Comparison of ENCODE assay signal across 4 cellular contexts in genomic region chr2:79827881-79828280, GRCh38.
TF ChIP-seq lines count a peak whose summit lies in the region.

No MANE protein-coding gene starts in this region.

TF ChIP-seq in HepG2, 621 proteins besides CTCF, POLR2A, EP300 and RAD21:
- TF ChIP-seq TFDP2 (CRISPR knock-in tag; IDR thresholded peaks at IDR 0.05), result no peak
- peak; percentile 42; the same call in 1 of the 2 replicates for TF ChIP-seq CEBPB (IDR thresholded peaks at IDR 0.05; ENCODE audit: borderline replicate concordance, low read depth, low read length)

TF ChIP-seq in GM23338, 12 proteins besides CTCF, POLR2A, EP300 and RAD21:
- TF ChIP-seq JUNB (IDR thresholded peaks at IDR 0.05; ENCODE audit: unreplicated experiment) (no peak), POLR2AphosphoS5 (IDR thresholded peaks at IDR 0.05; ENCODE audit: low read depth) (no peak), ZNF114 (CRISPR knock-in tag; IDR thresholded peaks at IDR 0.05) (no peak), ZNF331 (CRISPR knock-in tag; IDR thresholded peaks at IDR 0.05; ENCODE audit: low read depth) (no peak), EZH2phosphoT487 (IDR thresholded peaks at IDR 0.05; ENCODE audit: unreplicated experiment) (no peak)

TF ChIP-seq in IMR-90, 13 proteins besides CTCF, POLR2A, EP300 and RAD21:
- no peak for TF ChIP-seq MXI1 (IDR thresholded peaks at IDR 0.05; ENCODE audit: borderline replicate concordance, low read depth, low read length)
- no peak for TF ChIP-seq ELK1 (IDR thresholded peaks at IDR 0.05; ENCODE audit: borderline replicate concordance, low read depth, low read length)
- TF ChIP-seq NFE2L2 (IDR thresholded peaks at IDR 0.05; ENCODE audit: low read depth, low read length), result no peak
- peak; percentile 60 for TF ChIP-seq CEBPB (IDR thresholded peaks at IDR 0.05; ENCODE audit: low read depth, low read length)
- TF ChIP-seq CHD1 (IDR thresholded peaks at IDR 0.05; ENCODE audit: low read depth, low read length), result no peak
- TF ChIP-seq BHLHE40 (IDR thresholded peaks at IDR 0.05; ENCODE audit: low read depth, low read length), result no peak

TF ChIP-seq in H1, 55 proteins besides CTCF, POLR2A, EP300 and RAD21:
- TF ChIP-seq MAX (IDR thresholded peaks at IDR 0.05) (no peak), CEBPB (IDR thresholded peaks at IDR 0.05; ENCODE audit: low read depth, low read length) (peak; percentile 20; the same call in 1 of the 2 replicates)
